9 cellular contexts compared by ENCODE assay signal in genomic region chr2:189751080-189751658, GRCh38. TPM values are rescaled to one million over a fixed set of nuclear protein-coding genes. Genes with fewer than 3 reads are reported as not detected.
DNase-seq lines count a peak whose midpoint lies in the region; ATAC-seq and TF ChIP-seq lines count a peak whose summit lies in the region.
"Had no signal": no experiment of that assay in that cellular context is flagged by ENCODE, and none has a peak within 500 bp of the region (broad histone marks: within the 10 kb centered on the region; RNA-seq: fewer than 3 reads in every experiment).

No MANE protein-coding gene starts in this region.

- ATAC-seq in HG03159 (IDR thresholded peaks at IDR 0.05; ENCODE audit: unreplicated experiment) (peak; percentile 70), upper lobe of left lung (ENCODE audit: low FRiP score in 2 of 2) (peak in 1 of 2 donors; percentile 61)

- dilution Hi-C loops in mammary epithelial cell (cut with HindIII; ENCODE audit: low sequenced_read_pairs): no loop called here

- no peaks in the 10 kb centered on the region for H3K79me2 ChIP-seq in mammary epithelial cell (ENCODE audit: insufficient read depth, low read length)

- in situ Hi-C loops in mammary epithelial cell (cut with MboI; ENCODE audit: low sequenced_read_pairs in 2 of 2): no loop called here

- intact Hi-C loops in mammary epithelial cell (cut with micrococcal nuclease): loop anchor here (2.0 kb wide), 1 partner anchor 320 kb away; no protein-coding TSS in a partner anchor

- no peak overlapping the region for H2AFZ ChIP-seq in mammary epithelial cell (ENCODE audit: low read depth, low read length)

- no peaks in the 10 kb centered on the region for H3K9me3 ChIP-seq in mammary epithelial cell (replicated peaks; ENCODE audit: insufficient read depth, low read length)
- H3K9me3 ChIP-seq in upper lobe of left lung: no peaks in the 10 kb centered on the region

- no TSS peak for BruUV-seq in mammary epithelial cell (replicated peaks; lab: Mats Ljungman, UMichigan)

- TF ChIP-seq POLR2A in upper lobe of left lung (IDR thresholded peaks at IDR 0.05): no peak

- TF ChIP-seq CTCF in mammary epithelial cell (conservative IDR thresholded peaks at IDR 0.05 in 1 of 2, IDR thresholded peaks at IDR 0.05 in 1 of 2; ENCODE audit: extremely low read depth in 1 of 2, insufficient read depth in 1 of 2, low read depth in 1 of 2, low read length in 2 of 2): peak; percentile 75 to 77
- TF ChIP-seq CTCF in upper lobe of left lung (IDR thresholded peaks at IDR 0.05): peak; percentile 42 to 57 (median 54)

- H3K36me3 ChIP-seq in mammary epithelial cell (ENCODE audit: insufficient read depth, low read length) (peaks cover 9% of the 10 kb centered on the region), upper lobe of left lung (peaks cover 8 to 60% (median 16%) of the 10 kb centered on the region in 4 donors)

- H3K4me2 ChIP-seq in mammary epithelial cell (ENCODE audit: insufficient read depth, low read depth, low read length): no peak overlapping the region

- H3K27ac ChIP-seq in mammary epithelial cell (ENCODE audit: insufficient read depth, low read depth, low read length) (no peak overlapping the region), upper lobe of left lung (no peak overlapping the region)
- H3K27ac ChIP-seq: skin epidermis had no signal

- no peaks in the 10 kb centered on the region for H3K27me3 ChIP-seq in mammary epithelial cell (ENCODE audit: insufficient read depth, low read length)
- no peaks in the 10 kb centered on the region for H3K27me3 ChIP-seq in upper lobe of left lung

- no peak overlapping the region for H3K9ac ChIP-seq in mammary epithelial cell (ENCODE audit: insufficient read depth, low read length)

- no peaks in the 10 kb centered on the region for H4K20me1 ChIP-seq in mammary epithelial cell (ENCODE audit: insufficient read depth, low read length)

- 95% methylated on average over 9 of the region's 10 CpGs for WGBS in mammary epithelial cell (ENCODE audit: low coverage, missing lambda C conversion rate)
- WGBS in upper lobe of left lung, 2 donors: 86 to 87% methylated on average over 10 of the region's 10 CpGs

- DNase-seq in AG08396 (ENCODE audit: low spot score) (peak; percentile 44), ELF-1 (ENCODE audit: low read depth, low spot score) (peak; percentile 25), SHP77 treated with DMSO at 0.1 percent for 48 hours (lab: John Stamatoyannopoulos, UW) (peak; percentile 3), mammary epithelial cell (peak; percentile 20), lung microvascular endothelial cell (ENCODE audit: low read depth in 2 of 2) (peak; percentile 45 to 56), upper lobe of left lung (no peak), NK-92 (lab: John Stamatoyannopoulos, UW; ENCODE audit: unreplicated experiment) (no peak)

- H3K4me1 ChIP-seq in mammary epithelial cell (ENCODE audit: insufficient read depth, low read length) (no peaks in the 10 kb centered on the region), upper lobe of left lung (no peaks in the 10 kb centered on the region)

- CTCF ChIA-PET in mammary epithelial cell (lab: Charles Lee; ENCODE audit: low non-redundant PET): interaction anchor here (0.6 to 0.7 kb wide), 2 partner anchors 90 to 504 kb away, joined by 3 read pairs; no protein-coding TSS in a partner anchor

- TF ChIP-seq EP300 in upper lobe of left lung (IDR thresholded peaks at IDR 0.05): no peak

- H3K4me3 ChIP-seq in mammary epithelial cell (replicated peaks in 1 of 3; ENCODE audit: insufficient read depth in 1 of 3, low read depth in 2 of 3, low read length in 3 of 3) (no peak overlapping the region), upper lobe of left lung (no peak overlapping the region)
- H3K4me3 ChIP-seq: skin epidermis had no signal

RNA-seq across cellular contexts. Expression of gene OSGEPL1, which starts 11.4 kb away (rescaled TPM):
- 1 to 10 TPM; 4.6 to 8.8 TPM for total RNA-seq in mammary epithelial cell
- polyA plus RNA-seq in mammary epithelial cell: 5.0 TPM
- polyA minus RNA-seq in mammary epithelial cell: not detected
- 3.8 and 4.6 TPM in 2 replicates for total RNA-seq in lung microvascular endothelial cell
- total RNA-seq in upper lobe of left lung: 10 to 100 TPM in 1 of 6 donors, 1 to 10 TPM in 5; 3.6 to 14.5 (median 5.4) TPM

RNA-seq across cellular contexts. Expression of gene ORMDL1, which starts 33.0 kb away (rescaled TPM):
- total RNA-seq in mammary epithelial cell (10 to 100 TPM; 44.3 to 56.2 TPM), lung microvascular endothelial cell (23.5 and 32.1 TPM in 2 replicates), upper lobe of left lung (100 to 1,000 TPM in 1 of 6 donors, 10 to 100 TPM in 5; 37.4 to 167 (median 57.2) TPM)
- polyA plus RNA-seq in mammary epithelial cell: 31.5 TPM
- polyA minus RNA-seq in mammary epithelial cell: 7.1 TPM

RNA-seq across cellular contexts. Expression of gene PMS1, which starts 33.1 kb away (rescaled TPM):
- 10 to 100 TPM; 21.2 to 26.3 TPM for total RNA-seq in mammary epithelial cell
- 7.9 TPM for polyA plus RNA-seq in mammary epithelial cell
- polyA minus RNA-seq in mammary epithelial cell: 27.8 TPM
- total RNA-seq in lung microvascular endothelial cell: 11.3 and 21.8 TPM in 2 replicates
- total RNA-seq in upper lobe of left lung: 10 to 100 TPM in 5 of 6 donors, 1 to 10 TPM in 1; 6.7 to 27.1 (median 20.0) TPM

Comparison
In these comparisons a context has a peak if more than half of its experiments do, and no peak if none do; other contexts are left out.
1. DNase-seq: peak in AG08396 (single experiment), ELF-1 (single experiment), SHP77 treated with DMSO at 0.1 percent for 48 hours (single experiment), mammary epithelial cell (single experiment) and lung microvascular endothelial cell (2 of 2); none in upper lobe of left lung (0 of 2) and NK-92 (single experiment).